16 cellular contexts compared by ENCODE assay signal in genomic region chr12:8554451-8555195, GRCh38. TPM values are rescaled to one million over a fixed set of nuclear protein-coding genes. Genes with fewer than 3 reads are reported as not detected.
DNase-seq lines count a peak whose midpoint lies in the region; ATAC-seq, FAIRE-seq and TF ChIP-seq lines count a peak whose summit lies in the region.
"Had no signal": no experiment of that assay in that cellular context is flagged by ENCODE, and none has a peak within 500 bp of the region (broad histone marks: within the 10 kb centered on the region; RNA-seq: fewer than 3 reads in every experiment).

No MANE protein-coding gene starts in this region.

- H3K36me3 ChIP-seq in bronchial epithelial cell (ENCODE audit: control insufficient read depth, insufficient read depth, low read length) = no peaks in the 10 kb centered on the region
- H3K36me3 ChIP-seq: prostate gland had no signal

- H3K4me3 ChIP-seq in bronchial epithelial cell (ENCODE audit: low read depth, low read length) = no peak overlapping the region
- H3K4me3 ChIP-seq: prostate gland had no signal

- TF ChIP-seq CTCF in bronchial epithelial cell (IDR thresholded peaks at IDR 0.05; ENCODE audit: insufficient read depth, low read length, severe bottlenecking) = no peak
- TF ChIP-seq CTCF in activated CD8-positive, alpha-beta T cell treated with anti-CD3 and anti-CD28 coated beads for 36 hours (IDR thresholded peaks at IDR 0.05) = no peak
- TF ChIP-seq CTCF in GM13977 (IDR thresholded peaks at IDR 0.05; ENCODE audit: extremely low read depth, insufficient read depth, missing control alignments) = no peak

- FAIRE-seq in bronchial epithelial cell (lab: Jason Lieb, UNC) = no peak

- intact Hi-C loops in activated CD8-positive, alpha-beta T cell treated with anti-CD3 and anti-CD28 coated beads for 36 hours (cut with micrococcal nuclease) = no loop called here

- CTCF ChIA-PET in activated CD8-positive, alpha-beta T cell treated with anti-CD3 and anti-CD28 coated beads for 36 hours (lab: Charles Lee) = interaction anchor here (3.6 kb wide), 1 partner anchor 10 kb away, joined by 22 read pairs; no protein-coding TSS in a partner anchor

- no peaks in the 10 kb centered on the region for H3K27me3 ChIP-seq in bronchial epithelial cell (ENCODE audit: control insufficient read depth, insufficient read depth, low read length)

- no peak for TF ChIP-seq RAD21 in Ishikawa (IDR thresholded peaks at IDR 0.05; ENCODE audit: low read depth)

- in situ Hi-C loops in Caki2 (cut with HindIII; ENCODE audit: low pct_unique_long_range_greater_than_20kb, low sequenced_read_pairs) (no loop called here), GM13977 (cut with MboI; ENCODE audit: low pct_unique_long_range_greater_than_20kb, low sequenced_read_pairs, unreplicated experiment) (no loop called here)

- H3K27me3 Mint-ChIP-seq in activated CD8-positive, alpha-beta T cell treated with anti-CD3 and anti-CD28 coated beads for 36 hours = no peaks in the 10 kb centered on the region
- peaks cover 3 to 12% of the 10 kb centered on the region in 2 donors for H3K27me3 Mint-ChIP-seq in natural killer cell treated with Interleukin-12 subunit alpha and Interleukin-12 subunit beta and Interleukin-15 and Interleukin-18, amount 100 ng/mL, for 72 hours
- H3K27me3 Mint-ChIP-seq: stimulated activated memory B cell treated with anti-CD40 and anti-IgM and Interleukin-4, amounts not matched to agents 10 μg/mL and 1 μg/mL and 100 μg/mL, for 72 hours had no signal

- DNase-seq in Caki2 (ENCODE audit: low read depth) (peak; percentile 41), bronchial epithelial cell (ENCODE audit: low read depth) (peak; percentile 56), kidney glomerular epithelial cell (lab: John Stamatoyannopoulos, UW) (peak; percentile 70), GM13977 (ENCODE audit: low spot score) (no peak), hippocampal formation (lab: John Stamatoyannopoulos, UW) (no peak)
- no peak for DNase-seq in activated CD8-positive, alpha-beta T cell treated with anti-CD3 and anti-CD28 coated beads for 36 hours
- DNase-seq in natural killer cell treated with Interleukin-12 subunit alpha and Interleukin-12 subunit beta and Interleukin-15 and Interleukin-18, amount 100 ng/mL, for 72 hours (ENCODE audit: low spot score) = no peak
- DNase-seq: activated CD4-positive, alpha-beta T cell treated with anti-CD3 and anti-CD28 coated beads, Interleukin-2, amount 50 U/mL, for 4 hours; DND-41; Kasumi-1; T-helper 1 cell had no signal

- no peak for ATAC-seq in activated CD8-positive, alpha-beta T cell treated with anti-CD3 and anti-CD28 coated beads for 36 hours
- no peak for ATAC-seq in natural killer cell treated with Interleukin-12 subunit alpha and Interleukin-12 subunit beta and Interleukin-15 and Interleukin-18, amount 100 ng/mL, for 72 hours
- ATAC-seq: stimulated activated memory B cell treated with anti-CD40 and anti-IgM and Interleukin-4, amounts not matched to agents 10 μg/mL and 1 μg/mL and 100 μg/mL, for 72 hours had no signal

- H3K36me3 Mint-ChIP-seq in activated CD8-positive, alpha-beta T cell treated with anti-CD3 and anti-CD28 coated beads for 36 hours (ENCODE audit: low read depth) = no peaks in the 10 kb centered on the region
- no peaks in the 10 kb centered on the region for H3K36me3 Mint-ChIP-seq in natural killer cell treated with Interleukin-12 subunit alpha and Interleukin-12 subunit beta and Interleukin-15 and Interleukin-18, amount 100 ng/mL, for 72 hours
- H3K36me3 Mint-ChIP-seq: stimulated activated memory B cell treated with anti-CD40 and anti-IgM and Interleukin-4, amounts not matched to agents 10 μg/mL and 1 μg/mL and 100 μg/mL, for 72 hours had no signal

- TF ChIP-seq EP300 in Ishikawa (IDR thresholded peaks at IDR 0.05; ENCODE audit: borderline replicate concordance) = no peak

- POLR2A ChIA-PET in activated CD8-positive, alpha-beta T cell treated with anti-CD3 and anti-CD28 coated beads for 36 hours (lab: Charles Lee) = interaction anchor here (0.6 kb wide), 1 partner anchor 815 kb away, joined by 3 read pairs; no protein-coding TSS in a partner anchor

- H3K4me3 Mint-ChIP-seq in activated CD8-positive, alpha-beta T cell treated with anti-CD3 and anti-CD28 coated beads for 36 hours = no peak overlapping the region
- H3K4me3 Mint-ChIP-seq in natural killer cell treated with Interleukin-12 subunit alpha and Interleukin-12 subunit beta and Interleukin-15 and Interleukin-18, amount 100 ng/mL, for 72 hours = no peak overlapping the region
- H3K4me3 Mint-ChIP-seq: stimulated activated memory B cell treated with anti-CD40 and anti-IgM and Interleukin-4, amounts not matched to agents 10 μg/mL and 1 μg/mL and 100 μg/mL, for 72 hours had no signal

- H3K27ac Mint-ChIP-seq in activated CD8-positive, alpha-beta T cell treated with anti-CD3 and anti-CD28 coated beads for 36 hours = no peak overlapping the region
- H3K27ac Mint-ChIP-seq in natural killer cell treated with Interleukin-12 subunit alpha and Interleukin-12 subunit beta and Interleukin-15 and Interleukin-18, amount 100 ng/mL, for 72 hours = no peak overlapping the region
- H3K27ac Mint-ChIP-seq: activated T-helper 2 cell treated with anti-CD3 and anti-CD28 coated beads, Interferon-gamma antibody, Interleukin-2, Interleukin-4, amounts not matched to agents 10 μg/mL and 5 μg/mL and 100 μg/mL, durations not matched to agents 14 hours and 24 hours and 36 hours; stimulated activated memory B cell treated with anti-CD40 and anti-IgM and Interleukin-4, amounts not matched to agents 10 μg/mL and 1 μg/mL and 100 μg/mL, for 72 hours had no signal

- H3K9me3 Mint-ChIP-seq in activated CD8-positive, alpha-beta T cell treated with anti-CD3 and anti-CD28 coated beads for 36 hours = no peaks in the 10 kb centered on the region
- H3K9me3 Mint-ChIP-seq in natural killer cell treated with Interleukin-12 subunit alpha and Interleukin-12 subunit beta and Interleukin-15 and Interleukin-18, amount 100 ng/mL, for 72 hours = no peaks in the 10 kb centered on the region
- H3K9me3 Mint-ChIP-seq: activated T-helper 2 cell treated with anti-CD3 and anti-CD28 coated beads, Interferon-gamma antibody, Interleukin-2, Interleukin-4, amounts not matched to agents 10 μg/mL and 5 μg/mL and 100 μg/mL, durations not matched to agents 14 hours and 24 hours and 36 hours; stimulated activated memory B cell treated with anti-CD40 and anti-IgM and Interleukin-4, amounts not matched to agents 10 μg/mL and 1 μg/mL and 100 μg/mL, for 72 hours had no signal

- no peaks in the 10 kb centered on the region for H3K4me1 Mint-ChIP-seq in activated CD8-positive, alpha-beta T cell treated with anti-CD3 and anti-CD28 coated beads for 36 hours (ENCODE audit: low read depth)
- H3K4me1 Mint-ChIP-seq in natural killer cell treated with Interleukin-12 subunit alpha and Interleukin-12 subunit beta and Interleukin-15 and Interleukin-18, amount 100 ng/mL, for 72 hours (ENCODE audit: low read depth in 2 of 2) = no peaks in the 10 kb centered on the region
- H3K4me1 Mint-ChIP-seq: stimulated activated memory B cell treated with anti-CD40 and anti-IgM and Interleukin-4, amounts not matched to agents 10 μg/mL and 1 μg/mL and 100 μg/mL, for 72 hours had no signal

TF ChIP-seq in Ishikawa, 13 proteins besides CTCF, POLR2A, EP300 and RAD21 (continues in another document):
- TF ChIP-seq USF1 (IDR thresholded peaks at IDR 0.05) (no peak), TEAD4 (IDR thresholded peaks at IDR 0.05) (peak; percentile 59)

RNA-seq across cellular contexts. Expression of gene CLEC4E, which starts 13.9 kb away (rescaled TPM):
- total RNA-seq in Caki2 (2014; rRNA removed; shearing (Covaris generic); ENCODE audit: low replicate concordance) = 9.1 and 57.7 TPM in 2 replicates
- total RNA-seq in bronchial epithelial cell = not detected in 2 replicates
- total RNA-seq in activated CD8-positive, alpha-beta T cell treated with anti-CD3 and anti-CD28 coated beads for 36 hours = not detected
- total RNA-seq in natural killer cell treated with Interleukin-12 subunit alpha and Interleukin-12 subunit beta and Interleukin-15 and Interleukin-18, amount 100 ng/mL, for 72 hours = not detected
- total RNA-seq: activated T-helper 2 cell treated with anti-CD3 and anti-CD28 coated beads, Interferon-gamma antibody, Interleukin-2, Interleukin-4, amounts not matched to agents 10 μg/mL and 5 μg/mL and 100 μg/mL, durations not matched to agents 14 hours and 24 hours and 36 hours had no signal

RNA-seq across cellular contexts. Expression of gene CLEC4D, which starts 41.3 kb away (rescaled TPM):
- not detected in 2 replicates for total RNA-seq in Caki2 (2014; rRNA removed; shearing (Covaris generic); ENCODE audit: low replicate concordance)
- total RNA-seq in bronchial epithelial cell = not detected in 2 replicates
- not detected for total RNA-seq in activated CD8-positive, alpha-beta T cell treated with anti-CD3 and anti-CD28 coated beads for 36 hours
- total RNA-seq in natural killer cell treated with Interleukin-12 subunit alpha and Interleukin-12 subunit beta and Interleukin-15 and Interleukin-18, amount 100 ng/mL, for 72 hours = not detected
- total RNA-seq: activated T-helper 2 cell treated with anti-CD3 and anti-CD28 coated beads, Interferon-gamma antibody, Interleukin-2, Interleukin-4, amounts not matched to agents 10 μg/mL and 5 μg/mL and 100 μg/mL, durations not matched to agents 14 hours and 24 hours and 36 hours had no signal

RNA-seq across cellular contexts. Expression of gene AICDA, which starts 58.0 kb away (rescaled TPM):
- total RNA-seq in Caki2 (2014; rRNA removed; shearing (Covaris generic); ENCODE audit: low replicate concordance) = 0.84 and 27.6 TPM in 2 replicates
- not detected in 2 replicates for total RNA-seq in bronchial epithelial cell
- not detected for total RNA-seq in activated CD8-positive, alpha-beta T cell treated with anti-CD3 and anti-CD28 coated beads for 36 hours
- total RNA-seq in natural killer cell treated with Interleukin-12 subunit alpha and Interleukin-12 subunit beta and Interleukin-15 and Interleukin-18, amount 100 ng/mL, for 72 hours = under 1 TPM in 1 of 2 donors, not detected in 1; 0.67 TPM
- total RNA-seq: activated T-helper 2 cell treated with anti-CD3 and anti-CD28 coated beads, Interferon-gamma antibody, Interleukin-2, Interleukin-4, amounts not matched to agents 10 μg/mL and 5 μg/mL and 100 μg/mL, durations not matched to agents 14 hours and 24 hours and 36 hours; mononuclear cell had no signal

Comparison
In these comparisons a context has a peak if more than half of its experiments do, and no peak if none do; other contexts are left out.
1. DNase-seq: peak in Caki2 (single experiment), bronchial epithelial cell (single experiment) and kidney glomerular epithelial cell (single experiment); none in activated CD8-positive, alpha-beta T cell treated with anti-CD3 and anti-CD28 coated beads for 36 hours (single experiment), GM13977 (single experiment), hippocampal formation (0 of 2) and natural killer cell treated with Interleukin-12 subunit alpha and Interleukin-12 subunit beta and Interleukin-15 and Interleukin-18, amount 100 ng/mL, for 72 hours (single experiment).
2. RNA of gene CLEC4E, which starts 13.9 kb away (total RNA-seq): 9.1 to 57.7 TPM in Caki2; not detected in bronchial epithelial cell, not detected in activated CD8-positive, alpha-beta T cell treated with anti-CD3 and anti-CD28 coated beads for 36 hours and not detected in natural killer cell treated with Interleukin-12 subunit alpha and Interleukin-12 subunit beta and Interleukin-15 and Interleukin-18, amount 100 ng/mL, for 72 hours; every median in the first group is over 10 times any median in the second.